In genomic region chr12:24080465-24080864, GRCh38 we compare ENCODE assay signal across 1 cellular context.
TF ChIP-seq lines count a peak whose summit lies in the region.

No MANE protein-coding gene starts in this region.

TF ChIP-seq in HepG2, 621 proteins besides CTCF, POLR2A, EP300 and RAD21 (continued from another document and continues in another):
- TF ChIP-seq STAT6 (CRISPR knock-in tag; IDR thresholded peaks at IDR 0.05; ENCODE audit: borderline replicate concordance) (peak; percentile 88), MTERF4 (CRISPR knock-in tag; IDR thresholded peaks at IDR 0.05) (no peak), CREM (IDR thresholded peaks at IDR 0.05) (peak; percentile 91), CREM (CRISPR knock-in tag; IDR thresholded peaks at IDR 0.05) (no peak), TCF12 (IDR thresholded peaks at IDR 0.05) (no peak), TCF12 (CRISPR knock-in tag; IDR thresholded peaks at IDR 0.05) (peak; percentile 54; the same call in 1 of the 2 replicates), THAP9 (CRISPR knock-in tag; IDR thresholded peaks at IDR 0.05; ENCODE audit: borderline replicate concordance) (no peak), POLR2G (IDR thresholded peaks at IDR 0.05; ENCODE audit: low read depth, low read length) (no peak), KDM1A (CRISPR knock-in tag; IDR thresholded peaks at IDR 0.05) (peak; percentile 71; the same call in 1 of the 2 replicates), FOXK2 (IDR thresholded peaks at IDR 0.05) (no peak), ZNF768 (CRISPR knock-in tag; IDR thresholded peaks at IDR 0.05) (no peak), ZNF124 (CRISPR knock-in tag; IDR thresholded peaks at IDR 0.05) (no peak), ZSCAN5A (CRISPR knock-in tag; IDR thresholded peaks at IDR 0.05; ENCODE audit: borderline replicate concordance) (no peak), ERF (CRISPR knock-in tag; IDR thresholded peaks at IDR 0.05) (0 out of 2 replicates have a peak, but pooled peaks have one; percentile 48), MYC (CRISPR knock-in tag; IDR thresholded peaks at IDR 0.05; ENCODE audit: borderline replicate concordance) (no peak), SRSF4 (IDR thresholded peaks at IDR 0.05; ENCODE audit: low read depth, low read length, poor library complexity, severe bottlenecking) (no peak), FOXM1 (CRISPR knock-in tag; IDR thresholded peaks at IDR 0.05) (no peak), ZNF598 (CRISPR knock-in tag; IDR thresholded peaks at IDR 0.05; ENCODE audit: borderline replicate concordance) (no peak), NFIB (CRISPR knock-in tag; IDR thresholded peaks at IDR 0.05; ENCODE audit: borderline replicate concordance) (no peak), ZNF709 (CRISPR knock-in tag; IDR thresholded peaks at IDR 0.05) (no peak), GLMP (CRISPR knock-in tag; IDR thresholded peaks at IDR 0.05; ENCODE audit: borderline replicate concordance) (no peak), TFDP1 (CRISPR knock-in tag; IDR thresholded peaks at IDR 0.05; ENCODE audit: borderline replicate concordance) (no peak), ARID3A (IDR thresholded peaks at IDR 0.05; ENCODE audit: low read depth, low read length) (peak; percentile 80), SMYD3 (CRISPR knock-in tag; IDR thresholded peaks at IDR 0.05) (no peak), MLXIP (CRISPR knock-in tag; IDR thresholded peaks at IDR 0.05; ENCODE audit: borderline replicate concordance) (no peak), NBN (conservative IDR thresholded peaks at IDR 0.05) (no peak), ZNF672 (CRISPR knock-in tag; IDR thresholded peaks at IDR 0.05) (no peak), ATAD3A (CRISPR knock-in tag; IDR thresholded peaks at IDR 0.05) (no peak), ESRRA (CRISPR knock-in tag; IDR thresholded peaks at IDR 0.05; ENCODE audit: low read depth) (peak; percentile 72; the same call in 1 of the 2 replicates), ZHX2 (IDR thresholded peaks at IDR 0.05; ENCODE audit: low read depth) (no peak), ZHX2 (CRISPR knock-in tag; IDR thresholded peaks at IDR 0.05; ENCODE audit: borderline replicate concordance) (no peak), ZNF607 (CRISPR knock-in tag; IDR thresholded peaks at IDR 0.05; ENCODE audit: borderline replicate concordance) (no peak), PRPF4 (IDR thresholded peaks at IDR 0.05; ENCODE audit: low read depth, low read length, poor library complexity, severe bottlenecking) (no peak), ZNF562 (CRISPR knock-in tag; IDR thresholded peaks at IDR 0.05; ENCODE audit: borderline replicate concordance) (no peak), BRD4 (CRISPR knock-in tag; IDR thresholded peaks at IDR 0.05) (peak; percentile 75; the same call in 1 of the 2 replicates), KAT7 (CRISPR knock-in tag; IDR thresholded peaks at IDR 0.05; ENCODE audit: borderline replicate concordance) (no peak), HNF4A (CRISPR knock-in tag; IDR thresholded peaks at IDR 0.05) (peak; percentile 99), HIVEP1 (CRISPR knock-in tag; IDR thresholded peaks at IDR 0.05) (no peak), GTF2F1 (IDR thresholded peaks at IDR 0.05; ENCODE audit: low read length) (no peak)
